11 cellular contexts compared by ENCODE assay signal in genomic region chr3:41997702-41998551, GRCh38. TPM values are rescaled to one million over a fixed set of nuclear protein-coding genes. Genes with fewer than 3 reads are reported as not detected.
A peak's percentile ranks its signal among the peaks of the same experiment; 100 is the strongest.
DNase-seq lines count a peak whose midpoint lies in the region; ATAC-seq and TF ChIP-seq lines count a peak whose summit lies in the region.
"Had no signal": no experiment of that assay in that cellular context is flagged by ENCODE, and none has a peak within 500 bp of the region (broad histone marks: within the 10 kb centered on the region; RNA-seq: fewer than 3 reads in every experiment).

No MANE protein-coding gene starts in this region.

- H3K9ac ChIP-seq in H9 (ENCODE audit: extremely low read depth, insufficient read length, low read length) (no peak overlapping the region), smooth muscle cell (ENCODE audit: low read depth) (no peak overlapping the region)

- no peaks in the 10 kb centered on the region for H4K20me1 ChIP-seq in H9 (ENCODE audit: control insufficient read depth, insufficient read depth, insufficient read length)
- H4K20me1 ChIP-seq in smooth muscle cell (ENCODE audit: low read depth): no peaks in the 10 kb centered on the region

- H3K4me1 Mint-ChIP-seq in H9: peaks cover 4 to 7% of the 10 kb centered on the region in 2 experiments; a peak in 2 of 4 replicates
- H3K4me1 Mint-ChIP-seq in stimulated activated naive CD8-positive, alpha-beta T cell treated with anti-CD3 and anti-CD28 coated beads, Interleukin-15, amount 100 ng/mL, for 72 hours: no peaks in the 10 kb centered on the region

- no peak overlapping the region for H2BK15ac ChIP-seq in H9 (ENCODE audit: low read depth, low read length)

- H3K4me3 ChIP-seq in astrocyte of the cerebellum (ENCODE audit: low read depth, low read length): no peak overlapping the region
- H3K4me3 ChIP-seq in smooth muscle cell: no peak overlapping the region

- no peak overlapping the region for H4K91ac ChIP-seq in H9 (ENCODE audit: insufficient read length, low read depth, low read length)

- H3F3A ChIP-seq in smooth muscle cell (ENCODE audit: low read depth): no peaks in the 10 kb centered on the region

- H3K9me3 ChIP-seq in H9 (ENCODE audit: control insufficient read depth, low read depth, low read length) (no peaks in the 10 kb centered on the region), smooth muscle cell (replicated peaks; ENCODE audit: low read depth) (no peaks in the 10 kb centered on the region)

- H2AFZ ChIP-seq in H9 (ENCODE audit: low read length) (no peak overlapping the region), smooth muscle cell (ENCODE audit: low read depth) (peak overlapping the region; percentile 56)

- H3K27me3 Mint-ChIP-seq in H9 (ENCODE audit: low read depth): no peaks in the 10 kb centered on the region; the same call in 1 of the 2 replicates
- H3K27me3 Mint-ChIP-seq in stimulated activated naive CD8-positive, alpha-beta T cell treated with anti-CD3 and anti-CD28 coated beads, Interleukin-15, amount 100 ng/mL, for 72 hours: peaks cover 7% of the 10 kb centered on the region

- H3K36me3 ChIP-seq in smooth muscle cell (ENCODE audit: low read depth): no peaks in the 10 kb centered on the region

- H2BK120ac ChIP-seq in H9 (ENCODE audit: low read depth, low read length, poor library complexity, severe bottlenecking): no peak overlapping the region

- no peaks in the 10 kb centered on the region for H3K23me2 ChIP-seq in H9 (ENCODE audit: insufficient read length, low read depth, low read length, poor library complexity, severe bottlenecking)

- no peak overlapping the region for H2BK12ac ChIP-seq in H9 (ENCODE audit: insufficient read length, low read depth, low read length)

- intact Hi-C loops in left ventricle myocardium superior (cut with micrococcal nuclease): no loop called here

- H3K79me1 ChIP-seq in H9 (ENCODE audit: insufficient read depth, low read depth, low read length, poor library complexity, severe bottlenecking): no peaks in the 10 kb centered on the region

- no peaks in the 10 kb centered on the region for H3K79me2 ChIP-seq in H9 (ENCODE audit: insufficient read depth, low read length)
- no peaks in the 10 kb centered on the region for H3K79me2 ChIP-seq in smooth muscle cell (ENCODE audit: low read depth)

- no peak overlapping the region for H2BK20ac ChIP-seq in H9 (ENCODE audit: low read depth, low read length, poor library complexity, severe bottlenecking)

- H3K23ac ChIP-seq in H9 (ENCODE audit: insufficient read length, low read depth, low read length): no peak overlapping the region

- no peak overlapping the region for H3K56ac ChIP-seq in H9 (ENCODE audit: insufficient read length, low read depth, low read length)

- H3K4me1 ChIP-seq in H9 (ENCODE audit: insufficient read depth, low read length): no peaks in the 10 kb centered on the region
- no peaks in the 10 kb centered on the region for H3K4me1 ChIP-seq in smooth muscle cell (ENCODE audit: low read depth)

- no peak overlapping the region for H3K4me2 ChIP-seq in H9 (ENCODE audit: insufficient read depth, insufficient read length, low read length)
- H3K4me2 ChIP-seq in smooth muscle cell: no peak overlapping the region

- H2BK5ac ChIP-seq in H9 (ENCODE audit: insufficient read length, low read length): no peak overlapping the region

- H3K4ac ChIP-seq in H9 (ENCODE audit: low read depth, low read length): no peak overlapping the region

- in situ Hi-C loops in astrocyte of the cerebellum (cut with HindIII; ENCODE audit: low sequenced_read_pairs): no loop called here

- no peak overlapping the region for H3T11ph ChIP-seq in H9 (ENCODE audit: low read length)

- no peak overlapping the region for H3K14ac ChIP-seq in H9 (ENCODE audit: insufficient read depth, low read length)

- H3K27ac ChIP-seq in H9 (ENCODE audit: insufficient read length, low read depth, low read length): no peak overlapping the region
- no peak overlapping the region for H3K27ac ChIP-seq in smooth muscle cell (ENCODE audit: low read depth)

- H2AK5ac ChIP-seq in H9 (ENCODE audit: insufficient read length, low read length): no peak overlapping the region

- DNase-seq in H9 (peak; percentile 55), astrocyte of the cerebellum (ENCODE audit: low read depth) (no peak), left ventricle myocardium superior (peak; percentile 34), smooth muscle cell (lab: John Stamatoyannopoulos, UW; ENCODE audit: unreplicated experiment) (no peak), NCI-H510A treated with DMSO at 0.1 percent for 48 hours (lab: John Stamatoyannopoulos, UW) (no peak), hepatic stellate cell (ENCODE audit: low spot score) (no peak)
- no peak for DNase-seq in stimulated activated CD4-positive, alpha-beta T cell treated with anti-CD3 and anti-CD28 coated beads, Interleukin-2, amount 100 ng/mL, for 48 hours
- no peak for DNase-seq in stimulated activated naive CD8-positive, alpha-beta T cell treated with anti-CD3 and anti-CD28 coated beads, Interleukin-15, amount 100 ng/mL, for 72 hours
- DNase-seq: activated CD4-positive, alpha-beta T cell treated with anti-CD3 and anti-CD28 coated beads for 4 hours; effector memory CD8-positive, alpha-beta T cell had no signal

- no peak overlapping the region for H3K18ac ChIP-seq in H9 (ENCODE audit: insufficient read length, low read depth, low read length)

- TF ChIP-seq CTCF in H9 (conservative IDR thresholded peaks at IDR 0.05): peak; percentile 66
- TF ChIP-seq CTCF in astrocyte of the cerebellum (IDR thresholded peaks at IDR 0.05; ENCODE audit: low read depth, low read length, missing control alignments): peak; percentile 67
- peak; percentile 35 for TF ChIP-seq CTCF in smooth muscle cell (IDR thresholded peaks at IDR 0.05; ENCODE audit: borderline replicate concordance, insufficient read depth, poor library complexity, severe bottlenecking)

- no peak overlapping the region for H4K8ac ChIP-seq in H9 (replicated peaks; ENCODE audit: insufficient read length, low read depth, low read length)

- peaks cover 2 to 9% (median 2%) of the 10 kb centered on the region in 3 experiments; a peak in 4 of 7 replicates for H3K36me3 Mint-ChIP-seq in H9 (ENCODE audit: insufficient read depth in 1 of 3, low read depth in 3 of 3)

- H3K4me3 Mint-ChIP-seq in H9: no peak overlapping the region
- H3K4me3 Mint-ChIP-seq in stimulated activated naive CD8-positive, alpha-beta T cell treated with anti-CD3 and anti-CD28 coated beads, Interleukin-15, amount 100 ng/mL, for 72 hours: no peak overlapping the region
- H3K4me3 Mint-ChIP-seq: effector memory CD8-positive, alpha-beta T cell; stimulated activated naive CD8-positive, alpha-beta T cell treated with anti-CD3 and anti-CD28 coated beads, Interleukin-15, Interleukin-2, amounts not matched to agents 100 ng/mL and 50 ng/mL, for 24 hours had no signal

- no peak overlapping the region for H3K27ac Mint-ChIP-seq in H9
- H3K27ac Mint-ChIP-seq in stimulated activated naive CD8-positive, alpha-beta T cell treated with anti-CD3 and anti-CD28 coated beads, Interleukin-15, amount 100 ng/mL, for 72 hours: no peak overlapping the region
- H3K27ac Mint-ChIP-seq: effector memory CD8-positive, alpha-beta T cell; stimulated activated naive CD8-positive, alpha-beta T cell treated with anti-CD3 and anti-CD28 coated beads, Interleukin-15, Interleukin-2, amounts not matched to agents 100 ng/mL and 50 ng/mL, for 24 hours had no signal

- peak; percentile 76 for ATAC-seq in left ventricle myocardium superior
- ATAC-seq in stimulated activated naive CD8-positive, alpha-beta T cell treated with anti-CD3 and anti-CD28 coated beads, Interleukin-15, amount 100 ng/mL, for 72 hours: no peak
- ATAC-seq: effector memory CD8-positive, alpha-beta T cell had no signal

- WGBS in H9 (ENCODE audit: extremely low coverage, insufficient read length, low lambda C conversion rate): no CpG with 5 or more reads among the region's 6 CpGs
- WGBS in smooth muscle cell (ENCODE audit: low lambda C conversion rate): 52% methylated on average over 6 of the region's 6 CpGs

- H3K27me3 ChIP-seq in H9 (ENCODE audit: insufficient read depth, low read length) (no peaks in the 10 kb centered on the region), smooth muscle cell (ENCODE audit: low read depth) (no peaks in the 10 kb centered on the region)

- H4K5ac ChIP-seq in H9 (ENCODE audit: insufficient read length, low read depth, low read length): no peak overlapping the region

- peaks cover 8 to 12% of the 10 kb centered on the region in 2 experiments for H3K9me3 Mint-ChIP-seq in H9
- peaks cover 5 to 11% of the 10 kb centered on the region in 2 donors for H3K9me3 Mint-ChIP-seq in stimulated activated naive CD8-positive, alpha-beta T cell treated with anti-CD3 and anti-CD28 coated beads, Interleukin-15, amount 100 ng/mL, for 72 hours
- H3K9me3 Mint-ChIP-seq: effector memory CD8-positive, alpha-beta T cell had no signal

RNA-seq across cellular contexts. Expression of gene ULK4, which starts 36.0 kb away (rescaled TPM):
- total RNA-seq in H9 (2021) (12.1 and 12.9 TPM in 2 replicates), left ventricle myocardium superior (1.5 TPM), smooth muscle cell (10.3 and 14.2 TPM in 2 replicates)
- 4.3 and 5.4 TPM in 2 replicates for polyA plus RNA-seq in smooth muscle cell

Comparison
In these comparisons a context has a peak if more than half of its experiments do, and no peak if none do; other contexts are left out.
1. DNase-seq: peak in H9 (single experiment) and left ventricle myocardium superior (single experiment); none in astrocyte of the cerebellum (single experiment), smooth muscle cell (single experiment), stimulated activated CD4-positive, alpha-beta T cell treated with anti-CD3 and anti-CD28 coated beads, Interleukin-2, amount 100 ng/mL, for 48 hours (0 of 2), NCI-H510A treated with DMSO at 0.1 percent for 48 hours (single experiment), hepatic stellate cell (single experiment) and stimulated activated naive CD8-positive, alpha-beta T cell treated with anti-CD3 and anti-CD28 coated beads, Interleukin-15, amount 100 ng/mL, for 72 hours (0 of 2).
2. Peak in every context shown above with its lines, with median percentiles within 50 percentile points of each other: CTCF ChIP-seq.